8 cellular contexts compared by ENCODE assay signal in the genomic region with DNA sequence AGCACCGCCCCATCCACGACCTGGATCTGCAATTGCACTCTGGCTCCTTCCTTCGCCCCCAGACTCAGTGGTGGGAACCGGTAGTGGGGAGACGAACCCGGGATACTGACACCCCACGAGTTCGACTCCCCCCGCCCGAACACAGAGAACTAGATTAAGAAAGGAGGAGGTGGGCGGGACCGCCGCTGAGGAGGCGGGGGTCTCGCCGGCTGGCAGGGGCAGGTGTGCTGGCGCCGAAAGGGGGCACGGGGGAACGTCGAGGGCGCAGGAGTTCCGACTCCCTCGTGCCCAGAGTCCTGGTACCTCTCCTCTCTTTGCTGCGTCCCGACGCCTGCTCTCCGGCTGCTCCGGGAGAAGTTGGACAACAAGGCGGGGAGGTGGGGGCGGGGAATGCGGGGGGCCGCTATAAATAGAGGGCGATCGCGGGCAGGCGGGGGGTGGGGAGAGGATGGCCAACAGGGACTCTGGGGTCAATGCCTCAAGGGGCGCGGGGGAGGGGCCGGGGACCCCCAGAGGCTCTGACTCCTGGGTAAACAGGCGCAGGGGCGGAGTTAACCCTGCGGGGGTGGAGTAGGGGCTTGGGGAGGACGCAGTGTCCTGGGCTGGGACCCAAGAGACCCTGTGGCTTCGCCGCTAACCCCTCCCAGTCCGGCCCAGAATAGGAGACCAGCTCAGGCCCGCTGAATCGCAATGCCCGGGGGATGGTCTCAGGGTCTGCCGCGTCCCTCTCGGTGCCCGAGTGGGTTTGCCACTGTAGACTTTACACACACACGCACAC. TPM values are rescaled to one million over a fixed set of nuclear protein-coding genes. Genes with fewer than 3 reads are reported as not detected.
A peak's percentile ranks its signal among the peaks of the same experiment; 100 is the strongest.
DNase-seq lines count a peak whose midpoint lies in the region; ATAC-seq and TF ChIP-seq lines count a peak whose summit lies in the region.

No MANE protein-coding gene starts in this region.

- H3K9me3 Mint-ChIP-seq in CD14-positive monocyte, result peaks cover 0 to 4% (median 1%) of the 10 kb centered on the region in 7 donors
- H3K9me3 Mint-ChIP-seq in naive B cell, result no peaks in the 10 kb centered on the region

- H3K36me3 Mint-ChIP-seq in CD14-positive monocyte, result peaks cover 0 to 6% of the 10 kb centered on the region in 2 donors
- no peaks in the 10 kb centered on the region for H3K36me3 Mint-ChIP-seq in naive B cell

- peak overlapping the region; percentile 26 for H3K4me3 ChIP-seq in fibroblast of mammary gland (ENCODE audit: control insufficient read depth, low read depth, low read length)

- H3K27ac Mint-ChIP-seq in CD14-positive monocyte, result no peak overlapping the region
- H3K27ac Mint-ChIP-seq in naive B cell, result peak overlapping the region in 3 of 6 donors; percentile 20 to 89 (median 58)

- intact Hi-C loops in CD14-positive monocyte (cut with micrococcal nuclease), result no loop called here

- H3K4me1 Mint-ChIP-seq in CD14-positive monocyte (peaks cover 41% of the 10 kb centered on the region), naive B cell (peaks cover 21 to 29% (median 25%) of the 10 kb centered on the region in 3 donors)

- TF ChIP-seq CTCF in CD14-positive monocyte (IDR thresholded peaks at IDR 0.05), result no peak
- no peak for TF ChIP-seq CTCF in fibroblast of mammary gland (conservative IDR thresholded peaks at IDR 0.05; ENCODE audit: control insufficient read depth, insufficient read depth, low read depth, low read length)

- ATAC-seq in SK-N-SH treated with all-trans-retinoic acid at 6 μM for 48 hours, result peak; percentile 47
- ATAC-seq in naive B cell (ENCODE audit: low read depth in 2 of 2), result no peak

- H3K4me3 Mint-ChIP-seq in CD14-positive monocyte, result peak overlapping the region; percentile 75 to 92
- peak overlapping the region; percentile 88 to 95 (median 92) for H3K4me3 Mint-ChIP-seq in naive B cell

- DNase-seq in CD14-positive monocyte (ENCODE audit: low spot score) (no peak), fibroblast of mammary gland (ENCODE audit: low read depth) (no peak), naive B cell (no peak), NCI-H2081 (lab: John Stamatoyannopoulos, UW) (no peak), HPDE6-E6E7 (ENCODE audit: extremely low spot score) (no peak), COR-L47 (lab: John Stamatoyannopoulos, UW) (no peak), DMS114 treated with DMSO at 0.1 percent for 48 hours (lab: John Stamatoyannopoulos, UW; ENCODE audit: unreplicated experiment) (no peak)

- H3K27me3 Mint-ChIP-seq in CD14-positive monocyte (ENCODE audit: low read depth in 3 of 3), result peaks cover 43 to 54% (median 44%) of the 10 kb centered on the region in 3 donors
- peaks cover 10 to 33% (median 22%) of the 10 kb centered on the region in 3 donors for H3K27me3 Mint-ChIP-seq in naive B cell

TF ChIP-seq in SK-N-SH treated with all-trans-retinoic acid at 6 μM for 48 hours, 23 proteins besides CTCF, POLR2A, EP300 and RAD21:
- TF ChIP-seq GLIS3 (CRISPR knock-in tag; IDR thresholded peaks at IDR 0.05), result no peak
- no peak for TF ChIP-seq ZNF8 (CRISPR knock-in tag; IDR thresholded peaks at IDR 0.05)
- no peak for TF ChIP-seq SNAI2 (CRISPR knock-in tag; IDR thresholded peaks at IDR 0.05)
- no peak for TF ChIP-seq ZC3H10 (CRISPR knock-in tag; IDR thresholded peaks at IDR 0.05)
- TF ChIP-seq, protein P1, sequence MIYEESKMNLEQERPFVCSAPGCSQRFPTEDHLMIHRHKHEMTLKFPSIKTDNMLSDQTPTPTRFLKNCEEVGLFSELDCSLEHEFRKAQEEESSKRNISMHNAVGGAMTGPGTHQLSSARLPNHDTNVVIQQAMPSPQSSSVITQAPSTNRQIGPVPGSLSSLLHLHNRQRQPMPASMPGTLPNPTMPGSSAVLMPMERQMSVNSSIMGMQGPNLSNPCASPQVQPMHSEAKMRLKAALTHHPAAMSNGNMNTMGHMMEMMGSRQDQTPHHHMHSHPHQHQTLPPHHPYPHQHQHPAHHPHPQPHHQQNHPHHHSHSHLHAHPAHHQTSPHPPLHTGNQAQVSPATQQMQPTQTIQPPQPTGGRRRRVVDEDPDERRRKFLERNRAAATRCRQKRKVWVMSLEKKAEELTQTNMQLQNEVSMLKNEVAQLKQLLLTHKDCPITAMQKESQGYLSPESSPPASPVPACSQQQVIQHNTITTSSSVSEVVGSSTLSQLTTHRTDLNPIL (CRISPR knock-in tag; IDR thresholded peaks at IDR 0.05; ENCODE audit: low read depth), result no peak
- no peak for TF ChIP-seq ISL1 (CRISPR knock-in tag; IDR thresholded peaks at IDR 0.05)
- no peak for TF ChIP-seq PPARA (CRISPR knock-in tag; IDR thresholded peaks at IDR 0.05; ENCODE audit: borderline replicate concordance)
- no peak for TF ChIP-seq TOX (CRISPR knock-in tag; IDR thresholded peaks at IDR 0.05; ENCODE audit: borderline replicate concordance)
- TF ChIP-seq ESRRG (CRISPR knock-in tag; IDR thresholded peaks at IDR 0.05), result no peak
- no peak for TF ChIP-seq ZNF70 (CRISPR knock-in tag; IDR thresholded peaks at IDR 0.05)
- TF ChIP-seq, protein P2, sequence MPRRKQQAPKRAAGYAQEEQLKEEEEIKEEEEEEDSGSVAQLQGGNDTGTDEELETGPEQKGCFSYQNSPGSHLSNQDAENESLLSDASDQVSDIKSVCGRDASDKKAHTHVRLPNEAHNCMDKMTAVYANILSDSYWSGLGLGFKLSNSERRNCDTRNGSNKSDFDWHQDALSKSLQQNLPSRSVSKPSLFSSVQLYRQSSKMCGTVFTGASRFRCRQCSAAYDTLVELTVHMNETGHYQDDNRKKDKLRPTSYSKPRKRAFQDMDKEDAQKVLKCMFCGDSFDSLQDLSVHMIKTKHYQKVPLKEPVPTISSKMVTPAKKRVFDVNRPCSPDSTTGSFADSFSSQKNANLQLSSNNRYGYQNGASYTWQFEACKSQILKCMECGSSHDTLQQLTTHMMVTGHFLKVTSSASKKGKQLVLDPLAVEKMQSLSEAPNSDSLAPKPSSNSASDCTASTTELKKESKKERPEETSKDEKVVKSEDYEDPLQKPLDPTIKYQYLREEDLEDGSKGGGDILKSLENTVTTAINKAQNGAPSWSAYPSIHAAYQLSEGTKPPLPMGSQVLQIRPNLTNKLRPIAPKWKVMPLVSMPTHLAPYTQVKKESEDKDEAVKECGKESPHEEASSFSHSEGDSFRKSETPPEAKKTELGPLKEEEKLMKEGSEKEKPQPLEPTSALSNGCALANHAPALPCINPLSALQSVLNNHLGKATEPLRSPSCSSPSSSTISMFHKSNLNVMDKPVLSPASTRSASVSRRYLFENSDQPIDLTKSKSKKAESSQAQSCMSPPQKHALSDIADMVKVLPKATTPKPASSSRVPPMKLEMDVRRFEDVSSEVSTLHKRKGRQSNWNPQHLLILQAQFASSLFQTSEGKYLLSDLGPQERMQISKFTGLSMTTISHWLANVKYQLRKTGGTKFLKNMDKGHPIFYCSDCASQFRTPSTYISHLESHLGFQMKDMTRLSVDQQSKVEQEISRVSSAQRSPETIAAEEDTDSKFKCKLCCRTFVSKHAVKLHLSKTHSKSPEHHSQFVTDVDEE (CRISPR knock-in tag; IDR thresholded peaks at IDR 0.05), result no peak
- TF ChIP-seq ZFP30 (CRISPR knock-in tag; IDR thresholded peaks at IDR 0.05), result no peak
- TF ChIP-seq, protein P3, sequence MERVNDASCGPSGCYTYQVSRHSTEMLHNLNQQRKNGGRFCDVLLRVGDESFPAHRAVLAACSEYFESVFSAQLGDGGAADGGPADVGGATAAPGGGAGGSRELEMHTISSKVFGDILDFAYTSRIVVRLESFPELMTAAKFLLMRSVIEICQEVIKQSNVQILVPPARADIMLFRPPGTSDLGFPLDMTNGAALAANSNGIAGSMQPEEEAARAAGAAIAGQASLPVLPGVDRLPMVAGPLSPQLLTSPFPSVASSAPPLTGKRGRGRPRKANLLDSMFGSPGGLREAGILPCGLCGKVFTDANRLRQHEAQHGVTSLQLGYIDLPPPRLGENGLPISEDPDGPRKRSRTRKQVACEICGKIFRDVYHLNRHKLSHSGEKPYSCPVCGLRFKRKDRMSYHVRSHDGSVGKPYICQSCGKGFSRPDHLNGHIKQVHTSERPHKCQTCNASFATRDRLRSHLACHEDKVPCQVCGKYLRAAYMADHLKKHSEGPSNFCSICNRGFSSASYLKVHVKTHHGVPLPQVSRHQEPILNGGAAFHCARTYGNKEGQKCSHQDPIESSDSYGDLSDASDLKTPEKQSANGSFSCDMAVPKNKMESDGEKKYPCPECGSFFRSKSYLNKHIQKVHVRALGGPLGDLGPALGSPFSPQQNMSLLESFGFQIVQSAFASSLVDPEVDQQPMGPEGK (CRISPR knock-in tag; IDR thresholded peaks at IDR 0.05; ENCODE audit: borderline replicate concordance), result no peak
- TF ChIP-seq, protein P4, sequence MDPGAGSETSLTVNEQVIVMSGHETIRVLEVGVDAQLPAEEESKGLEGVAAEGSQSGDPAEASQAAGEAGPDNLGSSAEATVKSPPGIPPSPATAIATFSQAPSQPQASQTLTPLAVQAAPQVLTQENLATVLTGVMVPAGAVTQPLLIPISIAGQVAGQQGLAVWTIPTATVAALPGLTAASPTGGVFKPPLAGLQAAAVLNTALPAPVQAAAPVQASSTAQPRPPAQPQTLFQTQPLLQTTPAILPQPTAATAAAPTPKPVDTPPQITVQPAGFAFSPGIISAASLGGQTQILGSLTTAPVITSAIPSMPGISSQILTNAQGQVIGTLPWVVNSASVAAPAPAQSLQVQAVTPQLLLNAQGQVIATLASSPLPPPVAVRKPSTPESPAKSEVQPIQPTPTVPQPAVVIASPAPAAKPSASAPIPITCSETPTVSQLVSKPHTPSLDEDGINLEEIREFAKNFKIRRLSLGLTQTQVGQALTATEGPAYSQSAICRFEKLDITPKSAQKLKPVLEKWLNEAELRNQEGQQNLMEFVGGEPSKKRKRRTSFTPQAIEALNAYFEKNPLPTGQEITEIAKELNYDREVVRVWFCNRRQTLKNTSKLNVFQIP (CRISPR knock-in tag; IDR thresholded peaks at IDR 0.05; ENCODE audit: borderline replicate concordance, low read depth), result no peak
- TF ChIP-seq BACH2 (CRISPR knock-in tag; IDR thresholded peaks at IDR 0.05; ENCODE audit: borderline replicate concordance), result no peak
- TF ChIP-seq ZNF565 (CRISPR knock-in tag; conservative IDR thresholded peaks at IDR 0.05; ENCODE audit: low read depth), result no peak
- no peak for TF ChIP-seq RARB (CRISPR knock-in tag; IDR thresholded peaks at IDR 0.05)

RNA-seq across cellular contexts. Expression of a gene that starts 0.7 kb away (rescaled TPM):
- polyA plus RNA-seq in CD14-positive monocyte, result 10 to 100 TPM in 1 of 2 donors, 1 to 10 TPM in 1; 6.8 to 11.1 TPM
- 1 to 10 TPM; 5.7 to 9.8 (median 7.1) TPM for polyA plus RNA-seq in naive B cell (ENCODE audit: low read depth in 6 of 6)

RNA-seq across cellular contexts. Expression of a gene that starts 4.5 kb away (rescaled TPM):
- polyA plus RNA-seq in CD14-positive monocyte (not detected), naive B cell (ENCODE audit: low read depth in 6 of 6) (not detected)

RNA-seq across cellular contexts. Expression of a gene that starts 9.0 kb away (rescaled TPM):
- polyA plus RNA-seq in CD14-positive monocyte (not detected), naive B cell (ENCODE audit: low read depth in 6 of 6) (not detected)

RNA-seq across cellular contexts. Expression of a gene that starts 16.6 kb away (rescaled TPM):
- polyA plus RNA-seq in CD14-positive monocyte (not detected), naive B cell (ENCODE audit: low read depth in 6 of 6) (not detected)

RNA-seq across cellular contexts. Expression of a gene that starts 26.5 kb away (rescaled TPM):
- polyA plus RNA-seq in CD14-positive monocyte, result not detected
- not detected for polyA plus RNA-seq in naive B cell (ENCODE audit: low read depth in 6 of 6)
